Comparison of ENCODE assay signal across 1 cellular context in the genomic region with DNA sequence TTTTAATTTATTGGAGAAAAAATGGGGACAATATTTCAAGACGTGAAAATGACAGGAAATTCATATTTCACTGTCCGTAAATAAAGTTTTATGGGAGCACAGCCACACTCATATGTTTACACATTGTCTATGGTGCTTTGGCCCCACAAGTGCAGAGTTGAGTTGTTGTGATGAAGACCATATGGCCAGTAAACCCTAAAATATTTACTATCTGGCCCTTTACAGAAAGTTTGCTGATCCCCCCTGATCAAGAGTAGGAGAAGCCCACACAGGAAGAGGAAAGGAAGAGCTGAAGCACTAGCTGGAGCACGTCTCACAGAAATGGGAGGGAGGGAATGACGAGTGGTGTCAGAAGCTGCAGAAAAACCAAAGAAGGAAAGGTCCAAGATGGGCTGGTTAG.
TF ChIP-seq lines count a peak whose summit lies in the region.

No MANE protein-coding gene starts in this region.

TF ChIP-seq in K562, 482 proteins besides CTCF, POLR2A, EP300 and RAD21 (continued from another document):
- TF ChIP-seq MAZ (CRISPR knock-in tag; conservative IDR thresholded peaks at IDR 0.05 in 1 of 2, IDR thresholded peaks at IDR 0.05 in 1 of 2) (no peak), WHSC1 (IDR thresholded peaks at IDR 0.05; ENCODE audit: low read length) (no peak), HLTF (IDR thresholded peaks at IDR 0.05) (no peak), ZNF121 (CRISPR knock-in tag; conservative IDR thresholded peaks at IDR 0.05) (no peak), ZNF766 (CRISPR knock-in tag; conservative IDR thresholded peaks at IDR 0.05) (no peak), ZNF445 (CRISPR knock-in tag; IDR thresholded peaks at IDR 0.05; ENCODE audit: low read depth) (no peak), MEIS2 (IDR thresholded peaks at IDR 0.05; ENCODE audit: partially characterized antibody) (no peak), ZNF778 (CRISPR knock-in tag; IDR thresholded peaks at IDR 0.05) (no peak), DMBX1 (CRISPR knock-in tag; IDR thresholded peaks at IDR 0.05; ENCODE audit: borderline replicate concordance) (no peak), SOX6 (IDR thresholded peaks at IDR 0.05) (no peak), RBM34 (IDR thresholded peaks at IDR 0.05; ENCODE audit: borderline replicate concordance, insufficient read depth, low read length) (no peak), EWSR1 (IDR thresholded peaks at IDR 0.05; ENCODE audit: borderline replicate concordance, low read depth, partially characterized antibody) (no peak)
- TF ChIP-seq, protein P1, sequence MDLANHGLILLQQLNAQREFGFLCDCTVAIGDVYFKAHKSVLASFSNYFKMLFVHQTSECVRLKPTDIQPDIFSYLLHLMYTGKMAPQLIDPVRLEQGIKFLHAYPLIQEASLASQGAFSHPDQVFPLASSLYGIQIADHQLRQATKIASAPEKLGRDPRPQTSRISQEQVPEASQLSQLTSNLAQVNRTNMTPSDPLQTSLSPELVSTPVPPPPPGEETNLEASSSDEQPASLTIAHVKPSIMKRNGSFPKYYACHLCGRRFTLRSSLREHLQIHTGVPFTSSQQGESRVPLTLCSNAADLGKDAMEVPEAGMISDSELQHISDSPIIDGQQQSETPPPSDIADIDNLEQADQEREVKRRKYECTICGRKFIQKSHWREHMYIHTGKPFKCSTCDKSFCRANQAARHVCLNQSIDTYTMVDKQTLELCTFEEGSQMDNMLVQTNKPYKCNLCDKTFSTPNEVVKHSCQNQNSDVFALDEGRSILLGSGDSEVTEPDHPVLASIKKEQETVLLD (IDR thresholded peaks at IDR 0.05) = no peak
- TF ChIP-seq, protein P2, sequence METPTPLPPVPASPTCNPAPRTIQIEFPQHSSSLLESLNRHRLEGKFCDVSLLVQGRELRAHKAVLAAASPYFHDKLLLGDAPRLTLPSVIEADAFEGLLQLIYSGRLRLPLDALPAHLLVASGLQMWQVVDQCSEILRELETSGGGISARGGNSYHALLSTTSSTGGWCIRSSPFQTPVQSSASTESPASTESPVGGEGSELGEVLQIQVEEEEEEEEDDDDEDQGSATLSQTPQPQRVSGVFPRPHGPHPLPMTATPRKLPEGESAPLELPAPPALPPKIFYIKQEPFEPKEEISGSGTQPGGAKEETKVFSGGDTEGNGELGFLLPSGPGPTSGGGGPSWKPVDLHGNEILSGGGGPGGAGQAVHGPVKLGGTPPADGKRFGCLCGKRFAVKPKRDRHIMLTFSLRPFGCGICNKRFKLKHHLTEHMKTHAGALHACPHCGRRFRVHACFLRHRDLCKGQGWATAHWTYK (CRISPR knock-in tag; IDR thresholded peaks at IDR 0.05) = no peak
TF ChIP-seq in K562: peak in this region for 0.
